1 cellular context compared by ENCODE assay signal in the genomic region with DNA sequence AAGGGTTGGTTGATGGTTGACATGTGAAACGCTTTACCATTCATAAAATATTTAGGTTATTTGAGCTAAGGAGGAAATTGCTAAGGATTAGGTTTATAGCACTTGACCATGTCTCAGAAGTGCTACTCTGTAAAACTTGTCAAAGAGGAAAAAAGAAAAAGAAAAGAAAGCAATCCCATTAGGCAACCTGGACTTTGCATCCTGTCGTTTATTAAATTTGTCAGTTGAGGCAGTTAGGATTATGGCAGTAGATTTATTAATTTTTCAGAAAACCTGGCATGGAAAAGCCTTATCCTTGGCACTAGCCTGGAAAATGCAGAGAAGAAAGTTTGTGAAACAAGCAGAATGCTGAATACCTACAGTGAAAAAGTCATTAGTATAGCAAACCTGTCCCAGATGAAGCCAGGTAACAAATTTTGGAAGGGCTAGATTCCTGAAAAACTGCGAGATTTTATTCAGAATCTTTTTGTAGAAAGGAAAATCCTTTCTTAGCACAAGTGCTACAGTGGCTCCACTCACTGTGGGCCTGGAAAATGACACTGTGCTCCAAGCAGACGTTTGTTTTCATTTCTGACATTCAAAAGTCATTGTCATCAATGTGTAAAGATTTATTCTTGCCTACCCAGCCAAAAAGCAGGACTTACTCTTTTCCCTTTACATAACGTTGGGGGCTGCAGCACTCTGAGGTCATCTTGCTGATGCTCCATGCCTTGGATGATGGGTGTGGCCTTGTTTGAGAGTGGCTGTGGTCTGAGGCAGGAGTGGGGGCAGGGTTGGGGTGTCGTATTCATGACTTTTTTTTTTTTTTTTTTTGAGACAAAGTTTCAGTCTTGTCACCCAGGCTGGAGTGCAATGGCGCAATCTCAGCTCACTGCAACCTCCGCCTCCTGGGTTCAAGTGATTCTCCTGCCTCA.
TF ChIP-seq lines count a peak whose summit lies in the region.

No MANE protein-coding gene starts in this region.

TF ChIP-seq in H1, 55 proteins besides CTCF, POLR2A, EP300 and RAD21:
- no peak for TF ChIP-seq POLR2AphosphoS5 (IDR thresholded peaks at IDR 0.05; ENCODE audit: low read depth, low read length)
- no peak for TF ChIP-seq CBX5 (IDR thresholded peaks at IDR 0.05; ENCODE audit: low read depth, low read length)
- TF ChIP-seq EZH2 (IDR thresholded peaks at IDR 0.05; ENCODE audit: low read depth, low read length, severe bottlenecking), result no peak
- TF ChIP-seq SIN3A (conservative IDR thresholded peaks at IDR 0.05 in 1 of 2, IDR thresholded peaks at IDR 0.05 in 1 of 2; ENCODE audit: low read depth in 1 of 2, low read length in 2 of 2), result no peak
- TF ChIP-seq, protein P1, sequence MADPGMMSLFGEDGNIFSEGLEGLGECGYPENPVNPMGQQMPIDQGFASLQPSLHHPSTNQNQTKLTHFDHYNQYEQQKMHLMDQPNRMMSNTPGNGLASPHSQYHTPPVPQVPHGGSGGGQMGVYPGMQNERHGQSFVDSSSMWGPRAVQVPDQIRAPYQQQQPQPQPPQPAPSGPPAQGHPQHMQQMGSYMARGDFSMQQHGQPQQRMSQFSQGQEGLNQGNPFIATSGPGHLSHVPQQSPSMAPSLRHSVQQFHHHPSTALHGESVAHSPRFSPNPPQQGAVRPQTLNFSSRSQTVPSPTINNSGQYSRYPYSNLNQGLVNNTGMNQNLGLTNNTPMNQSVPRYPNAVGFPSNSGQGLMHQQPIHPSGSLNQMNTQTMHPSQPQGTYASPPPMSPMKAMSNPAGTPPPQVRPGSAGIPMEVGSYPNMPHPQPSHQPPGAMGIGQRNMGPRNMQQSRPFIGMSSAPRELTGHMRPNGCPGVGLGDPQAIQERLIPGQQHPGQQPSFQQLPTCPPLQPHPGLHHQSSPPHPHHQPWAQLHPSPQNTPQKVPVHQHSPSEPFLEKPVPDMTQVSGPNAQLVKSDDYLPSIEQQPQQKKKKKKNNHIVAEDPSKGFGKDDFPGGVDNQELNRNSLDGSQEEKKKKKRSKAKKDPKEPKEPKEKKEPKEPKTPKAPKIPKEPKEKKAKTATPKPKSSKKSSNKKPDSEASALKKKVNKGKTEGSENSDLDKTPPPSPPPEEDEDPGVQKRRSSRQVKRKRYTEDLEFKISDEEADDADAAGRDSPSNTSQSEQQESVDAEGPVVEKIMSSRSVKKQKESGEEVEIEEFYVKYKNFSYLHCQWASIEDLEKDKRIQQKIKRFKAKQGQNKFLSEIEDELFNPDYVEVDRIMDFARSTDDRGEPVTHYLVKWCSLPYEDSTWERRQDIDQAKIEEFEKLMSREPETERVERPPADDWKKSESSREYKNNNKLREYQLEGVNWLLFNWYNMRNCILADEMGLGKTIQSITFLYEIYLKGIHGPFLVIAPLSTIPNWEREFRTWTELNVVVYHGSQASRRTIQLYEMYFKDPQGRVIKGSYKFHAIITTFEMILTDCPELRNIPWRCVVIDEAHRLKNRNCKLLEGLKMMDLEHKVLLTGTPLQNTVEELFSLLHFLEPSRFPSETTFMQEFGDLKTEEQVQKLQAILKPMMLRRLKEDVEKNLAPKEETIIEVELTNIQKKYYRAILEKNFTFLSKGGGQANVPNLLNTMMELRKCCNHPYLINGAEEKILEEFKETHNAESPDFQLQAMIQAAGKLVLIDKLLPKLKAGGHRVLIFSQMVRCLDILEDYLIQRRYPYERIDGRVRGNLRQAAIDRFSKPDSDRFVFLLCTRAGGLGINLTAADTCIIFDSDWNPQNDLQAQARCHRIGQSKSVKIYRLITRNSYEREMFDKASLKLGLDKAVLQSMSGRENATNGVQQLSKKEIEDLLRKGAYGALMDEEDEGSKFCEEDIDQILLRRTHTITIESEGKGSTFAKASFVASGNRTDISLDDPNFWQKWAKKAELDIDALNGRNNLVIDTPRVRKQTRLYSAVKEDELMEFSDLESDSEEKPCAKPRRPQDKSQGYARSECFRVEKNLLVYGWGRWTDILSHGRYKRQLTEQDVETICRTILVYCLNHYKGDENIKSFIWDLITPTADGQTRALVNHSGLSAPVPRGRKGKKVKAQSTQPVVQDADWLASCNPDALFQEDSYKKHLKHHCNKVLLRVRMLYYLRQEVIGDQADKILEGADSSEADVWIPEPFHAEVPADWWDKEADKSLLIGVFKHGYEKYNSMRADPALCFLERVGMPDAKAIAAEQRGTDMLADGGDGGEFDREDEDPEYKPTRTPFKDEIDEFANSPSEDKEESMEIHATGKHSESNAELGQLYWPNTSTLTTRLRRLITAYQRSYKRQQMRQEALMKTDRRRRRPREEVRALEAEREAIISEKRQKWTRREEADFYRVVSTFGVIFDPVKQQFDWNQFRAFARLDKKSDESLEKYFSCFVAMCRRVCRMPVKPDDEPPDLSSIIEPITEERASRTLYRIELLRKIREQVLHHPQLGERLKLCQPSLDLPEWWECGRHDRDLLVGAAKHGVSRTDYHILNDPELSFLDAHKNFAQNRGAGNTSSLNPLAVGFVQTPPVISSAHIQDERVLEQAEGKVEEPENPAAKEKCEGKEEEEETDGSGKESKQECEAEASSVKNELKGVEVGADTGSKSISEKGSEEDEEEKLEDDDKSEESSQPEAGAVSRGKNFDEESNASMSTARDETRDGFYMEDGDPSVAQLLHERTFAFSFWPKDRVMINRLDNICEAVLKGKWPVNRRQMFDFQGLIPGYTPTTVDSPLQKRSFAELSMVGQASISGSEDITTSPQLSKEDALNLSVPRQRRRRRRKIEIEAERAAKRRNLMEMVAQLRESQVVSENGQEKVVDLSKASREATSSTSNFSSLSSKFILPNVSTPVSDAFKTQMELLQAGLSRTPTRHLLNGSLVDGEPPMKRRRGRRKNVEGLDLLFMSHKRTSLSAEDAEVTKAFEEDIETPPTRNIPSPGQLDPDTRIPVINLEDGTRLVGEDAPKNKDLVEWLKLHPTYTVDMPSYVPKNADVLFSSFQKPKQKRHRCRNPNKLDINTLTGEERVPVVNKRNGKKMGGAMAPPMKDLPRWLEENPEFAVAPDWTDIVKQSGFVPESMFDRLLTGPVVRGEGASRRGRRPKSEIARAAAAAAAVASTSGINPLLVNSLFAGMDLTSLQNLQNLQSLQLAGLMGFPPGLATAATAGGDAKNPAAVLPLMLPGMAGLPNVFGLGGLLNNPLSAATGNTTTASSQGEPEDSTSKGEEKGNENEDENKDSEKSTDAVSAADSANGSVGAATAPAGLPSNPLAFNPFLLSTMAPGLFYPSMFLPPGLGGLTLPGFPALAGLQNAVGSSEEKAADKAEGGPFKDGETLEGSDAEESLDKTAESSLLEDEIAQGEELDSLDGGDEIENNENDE (IDR thresholded peaks at IDR 0.05; ENCODE audit: insufficient replicate concordance, low read length), result no peak
- no peak for TF ChIP-seq POU5F1 (IDR thresholded peaks at IDR 0.05; ENCODE audit: low read depth, low read length)
- TF ChIP-seq EGR1 (IDR thresholded peaks at IDR 0.05; ENCODE audit: borderline replicate concordance, low read depth, low read length), result no peak
- TF ChIP-seq, protein P2, sequence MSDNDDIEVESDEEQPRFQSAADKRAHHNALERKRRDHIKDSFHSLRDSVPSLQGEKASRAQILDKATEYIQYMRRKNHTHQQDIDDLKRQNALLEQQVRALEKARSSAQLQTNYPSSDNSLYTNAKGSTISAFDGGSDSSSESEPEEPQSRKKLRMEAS (IDR thresholded peaks at IDR 0.05), result no peak
